32 cellular contexts compared by ENCODE assay signal in the genomic region with DNA sequence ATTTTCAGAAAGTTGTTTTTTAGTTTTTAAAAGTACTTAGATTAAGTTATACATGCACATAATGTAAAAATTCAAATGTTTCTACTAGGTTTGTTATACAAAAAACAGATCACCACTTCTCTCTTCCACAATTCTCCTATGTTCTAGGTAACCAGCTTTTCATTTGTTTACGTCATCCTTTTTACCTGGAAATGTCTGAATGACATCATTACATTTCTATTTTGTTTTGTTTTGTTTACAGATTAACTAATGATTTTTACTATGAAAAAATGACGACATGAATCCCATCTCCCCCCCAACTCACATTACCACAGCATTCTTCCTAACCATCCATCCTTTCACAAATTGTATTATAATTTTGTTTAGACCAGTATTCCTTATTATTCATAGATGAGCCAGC.
"Had no signal": no experiment of that assay in that cellular context is flagged by ENCODE, and none has a peak within 500 bp of the region (broad histone marks: within the 10 kb centered on the region; RNA-seq: fewer than 3 reads in every experiment).

No MANE protein-coding gene starts in this region.

- H3K9me3 Mint-ChIP-seq: activated CD4-positive, alpha-beta T cell treated with anti-CD3 and anti-CD28 coated beads, Interleukin-2, amount 10 ng/mL, durations not matched to agents 7 days and 5 days; effector memory CD8-positive, alpha-beta T cell; WTC11 had no signal

- H3K4me1 ChIP-seq: body of pancreas, esophagus muscularis mucosa, foreskin keratinocyte, gastroesophageal sphincter had no signal

- H3K36me3 ChIP-seq: esophagus muscularis mucosa, gastroesophageal sphincter had no signal

- H3K9me3 ChIP-seq: body of pancreas, esophagus muscularis mucosa, gastroesophageal sphincter had no signal

- H3K4me3 ChIP-seq: body of pancreas, esophagus muscularis mucosa, gastroesophageal sphincter had no signal

- H3K27me3 Mint-ChIP-seq: activated CD4-positive, alpha-beta memory T cell treated with anti-CD3 and anti-CD28 coated beads, Interleukin-2, amount 10 ng/mL, durations not matched to agents 7 days and 5 days; activated CD4-positive, alpha-beta T cell treated with anti-CD3 and anti-CD28 coated beads, Interleukin-2, amount 10 ng/mL, durations not matched to agents 7 days and 5 days; activated naive CD8-positive, alpha-beta T cell; activated T-cell treated with anti-CD3 and anti-CD28 coated beads, Interleukin-2, amount 50 U/mL, for 24 hours; activated T-helper 17 cell treated with anti-CD3 and anti-CD28 coated beads, Interleukin-2, amount 50 U/mL, for 72 hours; effector memory CD8-positive, alpha-beta T cell had no signal

- H3K27ac ChIP-seq: body of pancreas, esophagus muscularis mucosa, foreskin keratinocyte, gastroesophageal sphincter, VCaP had no signal

- FAIRE-seq: astrocyte, colon had no signal

- ATAC-seq: activated T-helper 17 cell treated with anti-CD3 and anti-CD28 coated beads, Interleukin-2, amount 50 U/mL, for 72 hours; body of pancreas; effector memory CD8-positive, alpha-beta T cell; foreskin keratinocyte; gastroesophageal sphincter; WTC11 had no signal

- H3K27me3 ChIP-seq: body of pancreas, esophagus muscularis mucosa, foreskin keratinocyte, gastroesophageal sphincter had no signal

- DNase-seq: activated CD4-positive, alpha-beta memory T cell treated with anti-CD3 and anti-CD28 coated beads, Interleukin-2, amount 10 ng/mL, durations not matched to agents 7 days and 5 days; activated CD4-positive, alpha-beta T cell treated with anti-CD3 and anti-CD28 coated beads for 1 hour; activated CD4-positive, alpha-beta T cell treated with anti-CD3 and anti-CD28 coated beads for 4 hours; activated CD4-positive, alpha-beta T cell treated with anti-CD3 and anti-CD28 coated beads, Interleukin-2, amount 10 ng/mL, durations not matched to agents 7 days and 5 days; activated CD4-positive, alpha-beta T cell treated with anti-CD3 and anti-CD28 coated beads, Interleukin-2, amount 50 U/mL, for 4 hours; activated CD8-positive, alpha-beta memory T cell treated with anti-CD3 and anti-CD28 coated beads, Interleukin-2, amount 50 U/mL, for 48 hours; activated effector memory CD4-positive, alpha-beta T cell treated with Interleukin-2 at 50 U/mL for 16 hours; activated gamma-delta T cell treated with Interleukin-2 at 50 U/mL for 16 hours; activated naive CD4-positive, alpha-beta T cell treated with anti-CD3 and anti-CD28 coated beads, Interleukin-2, amount 50 U/mL, for 16 hours; activated naive CD4-positive, alpha-beta T cell treated with Interleukin-2 at 50 U/mL for 16 hours; activated T-cell treated with anti-CD3 and anti-CD28 coated beads for 4 hours; activated T-cell treated with anti-CD3 and anti-CD28 coated beads, Interleukin-2, amount 50 U/mL, for 24 hours; amniotic stem cell; anterior cingulate cortex; body of pancreas; caudate nucleus; cortex of kidney; dermis blood vessel endothelial cell; effector CD4-positive, alpha-beta T cell; effector memory CD8-positive, alpha-beta T cell; erythroblast; foreskin keratinocyte; head of caudate nucleus; T-helper 2 cell had no signal

- H3K36me3 Mint-ChIP-seq: activated naive CD8-positive, alpha-beta T cell; WTC11 had no signal

- H3K4me1 Mint-ChIP-seq: activated CD4-positive, alpha-beta memory T cell treated with anti-CD3 and anti-CD28 coated beads, Interleukin-2, amount 10 ng/mL, durations not matched to agents 7 days and 5 days; activated CD4-positive, alpha-beta T cell treated with anti-CD3 and anti-CD28 coated beads, Interleukin-2, amount 10 ng/mL, durations not matched to agents 7 days and 5 days; activated T-helper 17 cell treated with anti-CD3 and anti-CD28 coated beads, Interleukin-2, amount 50 U/mL, for 72 hours had no signal

- H3K4me3 Mint-ChIP-seq: activated CD4-positive, alpha-beta memory T cell treated with anti-CD3 and anti-CD28 coated beads, Interleukin-2, amount 10 ng/mL, durations not matched to agents 7 days and 5 days; activated CD4-positive, alpha-beta T cell treated with anti-CD3 and anti-CD28 coated beads, Interleukin-2, amount 10 ng/mL, durations not matched to agents 7 days and 5 days; activated naive CD8-positive, alpha-beta T cell; activated T-cell treated with anti-CD3 and anti-CD28 coated beads, Interleukin-2, amount 50 U/mL, for 24 hours; activated T-helper 17 cell treated with anti-CD3 and anti-CD28 coated beads, Interleukin-2, amount 50 U/mL, for 72 hours; effector memory CD8-positive, alpha-beta T cell; WTC11 had no signal

- H3K27ac Mint-ChIP-seq: activated CD4-positive, alpha-beta memory T cell treated with anti-CD3 and anti-CD28 coated beads, Interleukin-2, amount 10 ng/mL, durations not matched to agents 7 days and 5 days; activated CD4-positive, alpha-beta T cell treated with anti-CD3 and anti-CD28 coated beads, Interleukin-2, amount 10 ng/mL, durations not matched to agents 7 days and 5 days; activated naive CD8-positive, alpha-beta T cell; activated T-cell treated with anti-CD3 and anti-CD28 coated beads, Interleukin-2, amount 50 U/mL, for 24 hours; activated T-helper 17 cell treated with anti-CD3 and anti-CD28 coated beads, Interleukin-2, amount 50 U/mL, for 72 hours; effector memory CD8-positive, alpha-beta T cell; WTC11 had no signal
